8 cellular contexts compared by ENCODE assay signal in the genomic region with DNA sequence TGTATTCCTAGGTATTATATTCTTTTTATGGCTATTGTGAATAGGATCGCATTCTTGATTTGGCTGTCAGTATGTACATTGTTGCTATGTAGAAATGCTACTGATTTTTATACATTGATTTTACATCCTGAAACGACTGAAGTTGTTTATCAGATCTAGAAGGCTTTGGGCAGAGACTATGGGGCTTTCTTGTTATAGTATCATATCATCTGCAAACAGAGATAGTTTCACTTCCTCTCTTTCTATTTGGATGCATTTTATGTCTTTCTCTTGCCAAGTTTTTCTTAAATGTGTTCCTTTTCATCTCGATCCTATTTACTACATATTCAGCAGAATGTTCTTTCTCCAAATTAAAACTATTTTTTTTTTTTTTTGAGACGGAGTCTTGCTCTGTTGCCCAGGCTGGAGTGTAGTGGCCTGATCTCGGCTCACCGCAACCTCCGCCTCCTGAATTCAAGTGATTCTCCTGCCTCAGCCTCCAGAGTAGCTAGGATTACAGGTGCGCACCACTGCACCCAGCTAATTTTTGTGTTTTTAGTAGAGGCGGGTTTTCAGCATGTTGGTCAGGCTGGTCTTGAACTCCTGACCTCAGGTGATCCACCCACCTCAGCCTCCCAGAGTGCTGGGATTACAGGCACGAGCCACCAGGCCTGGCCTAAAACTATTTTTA.
DNase-seq lines count a peak whose midpoint lies in the region; ATAC-seq and TF ChIP-seq lines count a peak whose summit lies in the region.
"Not testable (repeated sequence)": the region's sequence is repeated elsewhere in the genome, so short reads cannot be mapped to it uniquely, and the experiment has no call there.

No MANE protein-coding gene starts in this region.

- H3K4me3 ChIP-seq in MM.1S (ENCODE audit: low read length) = not testable (repeated sequence)

- not testable (repeated sequence) for H3K4me1 ChIP-seq in MM.1S (ENCODE audit: low read length)

- CTCF ChIA-PET in CD4-positive, alpha-beta T cell (lab: Charles Lee) = not testable (repeated sequence)
- CTCF ChIA-PET in T-cell (lab: Charles Lee) = interaction anchor here in 1 of 2 donors (0.7 kb wide), 1 partner anchor 61 kb away, joined by 3 read pairs; no protein-coding TSS in a partner anchor

- not testable (repeated sequence) for H3K9me3 ChIP-seq in CD4-positive, alpha-beta T cell (ENCODE audit: control insufficient read depth, low read length); MM.1S (replicated peaks; ENCODE audit: insufficient read depth, low read length)

- not testable (repeated sequence) for H3K27me3 Mint-ChIP-seq in CD4-positive, alpha-beta T cell; T-cell

- peak overlapping the region; percentile 72 for H3K27ac Mint-ChIP-seq in CD4-positive, alpha-beta T cell
- H3K27ac Mint-ChIP-seq in T-cell = peak overlapping the region; percentile 66 to 85

- not testable (repeated sequence) for H3F3A ChIP-seq in MM.1S (ENCODE audit: insufficient read depth, low read length)

- not testable (repeated sequence) for H4K20me1 ChIP-seq in MM.1S (ENCODE audit: insufficient read depth, low read length)

- H3K36me3 ChIP-seq in MM.1S (replicated peaks; ENCODE audit: insufficient read depth, low read length) = not testable (repeated sequence)

- POLR2A ChIA-PET in CD4-positive, alpha-beta T cell (lab: Charles Lee); T-cell (lab: Charles Lee): not testable (repeated sequence)

- not testable (repeated sequence) for H3K9me3 Mint-ChIP-seq in CD4-positive, alpha-beta T cell; T-cell

- H3K36me3 Mint-ChIP-seq in CD4-positive, alpha-beta T cell (ENCODE audit: low read depth); T-cell: not testable (repeated sequence)

- not testable (repeated sequence) for H3K4me3 Mint-ChIP-seq in CD4-positive, alpha-beta T cell; T-cell

- H3K27ac ChIP-seq in CD4-positive, alpha-beta T cell (ENCODE audit: low read depth, low read length) = not testable (repeated sequence)
- H3K27ac ChIP-seq in MM.1S (ENCODE audit: low read length) = peak overlapping the region; percentile 37; the same call in 1 of the 2 replicates

- DNase-seq in CD4-positive, alpha-beta T cell; T-cell: not testable (repeated sequence)
- DNase-seq in MM.1S (peak; percentile 63), germinal center (ENCODE audit: low spot score) (peak; percentile 4)

- not testable (repeated sequence) for H3K27me3 ChIP-seq in CD4-positive, alpha-beta T cell (ENCODE audit: control insufficient read depth, insufficient read depth, low read length); MM.1S (replicated peaks; ENCODE audit: insufficient read depth, low read length)

- H3K9ac ChIP-seq in MM.1S (ENCODE audit: low read length) = not testable (repeated sequence)

- H2AFZ ChIP-seq in MM.1S (ENCODE audit: low read length) = not testable (repeated sequence)

- peaks cover 12% of the 10 kb centered on the region for H3K4me1 Mint-ChIP-seq in CD4-positive, alpha-beta T cell (ENCODE audit: low read depth)
- H3K4me1 Mint-ChIP-seq in T-cell = peaks cover 11 to 20% (median 18%) of the 10 kb centered on the region in 3 donors

- intact Hi-C loops in CD4-positive, alpha-beta T cell (cut with DNase I, micrococcal nuclease) = not testable (repeated sequence)

- H3K4me2 ChIP-seq in MM.1S (ENCODE audit: low read depth, low read length) = peak overlapping the region; percentile 27; the same call in 1 of the 2 replicates

- not testable (repeated sequence) for H3K9me2 ChIP-seq in MM.1S (replicated peaks; ENCODE audit: insufficient read depth, low read length)

- not testable (repeated sequence) for H3K79me2 ChIP-seq in MM.1S (ENCODE audit: low read length)

- TF ChIP-seq CTCF in CD4-positive, alpha-beta T cell (IDR thresholded peaks at IDR 0.05); MM.1S (IDR thresholded peaks at IDR 0.05; ENCODE audit: low read length): not testable (repeated sequence)

- not testable (repeated sequence) for ATAC-seq in CD4-positive, alpha-beta T cell (ENCODE audit: poor library complexity)
- ATAC-seq in GM18873 (IDR thresholded peaks at IDR 0.05; ENCODE audit: low FRiP score, unreplicated experiment) (peak; percentile 81), GM21381 (IDR thresholded peaks at IDR 0.05; ENCODE audit: unreplicated experiment) (peak; percentile 87), HG02798 (IDR thresholded peaks at IDR 0.05; ENCODE audit: poor library complexity, unreplicated experiment) (peak; percentile 93), HG03159 (IDR thresholded peaks at IDR 0.05; ENCODE audit: unreplicated experiment) (peak; percentile 97), T-cell (replicated peaks in 1 of 4) (peak in 2 of 4 experiments; percentile 23 to 41)
